ENCODE assay signal across 8 cellular contexts in the genomic region with DNA sequence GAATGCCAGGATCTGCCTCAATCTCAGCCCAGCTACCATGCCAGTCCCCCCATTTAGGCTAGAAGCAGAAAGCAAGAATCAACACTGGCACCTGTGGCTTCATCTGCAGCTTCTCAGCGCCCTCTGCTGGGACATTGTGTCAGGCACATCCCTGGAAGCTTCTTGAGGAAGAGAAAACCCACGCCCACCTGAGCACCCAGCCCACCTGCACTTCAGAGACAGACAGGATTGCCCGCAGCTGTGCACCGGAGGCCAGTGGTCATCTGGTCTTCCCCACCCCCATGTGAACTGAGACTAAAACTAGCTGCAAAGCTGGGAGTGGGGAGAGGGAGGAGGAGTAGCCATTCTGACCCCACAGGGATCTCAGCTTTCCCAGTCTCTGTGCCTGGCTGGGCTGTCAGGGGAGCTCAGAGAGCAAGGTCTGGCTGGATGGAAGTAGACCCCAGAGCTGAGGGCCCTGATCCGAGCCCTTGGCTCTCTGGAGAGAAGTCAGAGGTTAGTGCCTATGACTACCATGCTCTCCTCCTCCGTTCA.
A peak's percentile ranks its signal among the peaks of the same experiment; 100 is the strongest.
DNase-seq lines count a peak whose midpoint lies in the region; TF ChIP-seq lines count a peak whose summit lies in the region.

No MANE protein-coding gene starts in this region.

- DNase-seq in GM10266 (ENCODE audit: extremely low spot score) = peak; percentile 64
- peak; percentile 72 for DNase-seq in cerebellum (ENCODE audit: low spot score)
- peak; percentile 68 to 74 for DNase-seq in lung microvascular endothelial cell (ENCODE audit: low read depth in 2 of 2)
- peak; percentile 74 for DNase-seq in stimulated activated CD8-positive, alpha-beta memory T cell treated with anti-CD3 and anti-CD28 coated beads, Interleukin-4, amount 100 ng/mL, for 48 hours
- DNase-seq in GF-D8 (lab: John Stamatoyannopoulos, UW) = no peak

- TF ChIP-seq CTCF in 22Rv1 (IDR thresholded peaks at IDR 0.05) (peak; percentile 89), GM10266 (IDR thresholded peaks at IDR 0.05; ENCODE audit: control insufficient read depth, insufficient read depth, low read depth, missing control alignments) (peak; percentile 79), LNCAP (IDR thresholded peaks at IDR 0.05) (peak; percentile 93), VCaP (conservative IDR thresholded peaks at IDR 0.05) (peak; percentile 95)

- H3K27ac ChIP-seq in 22Rv1 (no peak overlapping the region), VCaP (no peak overlapping the region)
